ENCODE assay signal across 12 cellular contexts in genomic region chr13:99363949-99364348, GRCh38. TPM values are rescaled to one million over a fixed set of nuclear protein-coding genes. Genes with fewer than 3 reads are reported as not detected.
DNase-seq lines count a peak whose midpoint lies in the region; ATAC-seq, FAIRE-seq and TF ChIP-seq lines count a peak whose summit lies in the region.
"Had no signal": no experiment of that assay in that cellular context is flagged by ENCODE, and none has a peak within 500 bp of the region (broad histone marks: within the 10 kb centered on the region; RNA-seq: fewer than 3 reads in every experiment).

No MANE protein-coding gene starts in this region.

- H3K4me3 Mint-ChIP-seq in naive B cell: peak overlapping the region in 5 of 8 donors; percentile 7 to 43 (median 31)

- peaks cover 0 to 30% (median 8%) of the 10 kb centered on the region in 4 donors for H3K36me3 ChIP-seq in esophagus muscularis mucosa

- peaks cover 28 to 43% of the 10 kb centered on the region in 2 donors for H3K36me3 Mint-ChIP-seq in naive B cell

- no peak overlapping the region for H3K27ac ChIP-seq in esophagus muscularis mucosa (replicated peaks in 1 of 4)
- H3K27ac ChIP-seq: foreskin keratinocyte, testis had no signal

- H3K4me3 ChIP-seq in esophagus muscularis mucosa (no peak overlapping the region), foreskin fibroblast (ENCODE audit: low read depth in 1 of 2, low read length in 2 of 2) (no peak overlapping the region)
- H3K4me3 ChIP-seq: testis had no signal

- H3K27me3 ChIP-seq in esophagus muscularis mucosa: no peaks in the 10 kb centered on the region
- H3K27me3 ChIP-seq: foreskin keratinocyte, testis had no signal

- TF ChIP-seq CTCF in esophagus muscularis mucosa (IDR thresholded peaks at IDR 0.05) (no peak), foreskin fibroblast (IDR thresholded peaks at IDR 0.05; ENCODE audit: low read depth, low read length) (no peak)

- 86% methylated on average over 1 of the region's 1 CpG for WGBS in esophagus muscularis mucosa

- H3K27ac Mint-ChIP-seq in naive B cell: peak overlapping the region; percentile 29 to 96 (median 89)

- H3K27me3 Mint-ChIP-seq in naive B cell: no peaks in the 10 kb centered on the region

- H3K4me1 ChIP-seq in esophagus muscularis mucosa: peaks cover 0 to 9% (median 0%) of the 10 kb centered on the region in 4 donors
- H3K4me1 ChIP-seq: foreskin keratinocyte had no signal

- H3K4me1 Mint-ChIP-seq in naive B cell: peaks cover 64 to 86% (median 81%) of the 10 kb centered on the region in 3 donors

- FAIRE-seq in RCC 7860 (lab: Jason Lieb, UNC): no peak
- FAIRE-seq: HTR-8/SVneo had no signal

- no peak for TF ChIP-seq POLR2A in esophagus muscularis mucosa (IDR thresholded peaks at IDR 0.05; ENCODE audit: low read depth)

- ATAC-seq in GM18517 (IDR thresholded peaks at IDR 0.05; ENCODE audit: unreplicated experiment): peak; percentile 45
- peak; percentile 46 for ATAC-seq in GM21447 (IDR thresholded peaks at IDR 0.05; ENCODE audit: unreplicated experiment)
- ATAC-seq in HG03280 (IDR thresholded peaks at IDR 0.05; ENCODE audit: unreplicated experiment): peak; percentile 52
- ATAC-seq in naive B cell (ENCODE audit: low read depth in 2 of 2): peak in 1 of 2 donors; percentile 34
- ATAC-seq: foreskin keratinocyte had no signal

- TF ChIP-seq EP300 in esophagus muscularis mucosa (IDR thresholded peaks at IDR 0.05): no peak

- no peaks in the 10 kb centered on the region for H3K9me3 ChIP-seq in esophagus muscularis mucosa
- H3K9me3 ChIP-seq: testis had no signal

- intact Hi-C loops in esophagus muscularis mucosa (cut with DNase I): no loop called here

- no peak for DNase-seq in naive B cell
- no peak for DNase-seq in RCC 7860 (ENCODE audit: low spot score)
- DNase-seq in esophagus muscularis mucosa (ENCODE audit: extremely low spot score): no peak
- DNase-seq in foreskin fibroblast: no peak
- DNase-seq: NCI-H446 treated with DMSO at 0.1 percent for 48 hours, testis had no signal

- no peaks in the 10 kb centered on the region for H3K9me3 Mint-ChIP-seq in naive B cell

RNA-seq across cellular contexts. Expression of gene GPR183, which starts 56.8 kb away (rescaled TPM):
- polyA plus RNA-seq in naive B cell (ENCODE audit: low read depth in 6 of 6): 100 to 1,000 TPM in 5 of 6 donors, 10 to 100 TPM in 1; 98.3 to 487 (median 158) TPM
- 10 to 100 TPM; 11.9 to 32.1 (median 22.3) TPM for total RNA-seq in esophagus muscularis mucosa
- total RNA-seq: foreskin keratinocyte had no signal
- polyA plus RNA-seq: foreskin keratinocyte, keratinocyte had no signal
